Comparison of ENCODE assay signal across 26 cellular contexts in genomic region chr10:24893127-24893526, GRCh38. TPM values are rescaled to one million over a fixed set of nuclear protein-coding genes. Genes with fewer than 3 reads are reported as not detected.
A peak's percentile ranks its signal among the peaks of the same experiment; 100 is the strongest.
DNase-seq lines count a peak whose midpoint lies in the region; ATAC-seq, FAIRE-seq and TF ChIP-seq lines count a peak whose summit lies in the region.
"Had no signal": no experiment of that assay in that cellular context is flagged by ENCODE, and none has a peak within 500 bp of the region (broad histone marks: within the 10 kb centered on the region; RNA-seq: fewer than 3 reads in every experiment).

No MANE protein-coding gene starts in this region.

- H4K8ac ChIP-seq in mesenchymal stem cell (ENCODE audit: low read length) = no peak overlapping the region

- H3K4me3 Mint-ChIP-seq in natural killer cell = no peak overlapping the region
- no peak overlapping the region for H3K4me3 Mint-ChIP-seq in natural killer cell treated with Interleukin-12 subunit alpha and Interleukin-12 subunit beta and Interleukin-15 and Interleukin-18, amount 100 ng/mL, for 72 hours

- no peaks in the 10 kb centered on the region for H3K9me3 ChIP-seq in K562 (replicated peaks; ENCODE audit: control insufficient read depth, insufficient read depth, low read depth, low read length)
- no peaks in the 10 kb centered on the region for H3K9me3 ChIP-seq in gastroesophageal sphincter
- no peaks in the 10 kb centered on the region for H3K9me3 ChIP-seq in mesenchymal stem cell (ENCODE audit: control insufficient read depth, low read length)
- H3K9me3 ChIP-seq: heart right ventricle had no signal

- no peak overlapping the region for H4K91ac ChIP-seq in mesenchymal stem cell (ENCODE audit: low read length)

- H3K18ac ChIP-seq in mesenchymal stem cell (ENCODE audit: low read depth in 1 of 2, low read length in 2 of 2) = no peak overlapping the region

- POLR2A ChIA-PET in K562 (lab: Yijun Ruan, JAX) = no interaction called here

- H3K9ac ChIP-seq in K562 (ENCODE audit: insufficient read depth in 1 of 2, low read depth in 2 of 2, low read length in 2 of 2) (no peak overlapping the region), mesenchymal stem cell (ENCODE audit: low read length) (no peak overlapping the region)

- no peaks in the 10 kb centered on the region for H3K79me1 ChIP-seq in mesenchymal stem cell (replicated peaks; ENCODE audit: low read length, poor library complexity, severe bottlenecking)

- no peak overlapping the region for H2BK15ac ChIP-seq in mesenchymal stem cell (ENCODE audit: low read depth, poor library complexity, severe bottlenecking)

- CTCF ChIA-PET in K562 (lab: Yijun Ruan, JAX; ENCODE audit: low intra/inter-chr PET ratio) = no interaction called here

- TF ChIP-seq RAD21 in K562 (CRISPR knock-in tag; conservative IDR thresholded peaks at IDR 0.05 in 1 of 2, IDR thresholded peaks at IDR 0.05 in 1 of 2) = no peak

- no peak for ATAC-seq in natural killer cell
- ATAC-seq in natural killer cell treated with Interleukin-12 subunit alpha and Interleukin-12 subunit beta and Interleukin-15 and Interleukin-18, amount 100 ng/mL, for 72 hours = no peak
- no peak for ATAC-seq in K562
- ATAC-seq in gastroesophageal sphincter = no peak
- ATAC-seq in GM18498 (IDR thresholded peaks at IDR 0.05; ENCODE audit: unreplicated experiment) = no peak
- ATAC-seq: heart right ventricle, left cardiac atrium had no signal

- H3K27me3 ChIP-seq in K562 (ENCODE audit: control insufficient read depth in 2 of 2, insufficient read depth in 2 of 2, low read length in 2 of 2) = no peaks in the 10 kb centered on the region
- no peaks in the 10 kb centered on the region for H3K27me3 ChIP-seq in gastroesophageal sphincter
- H3K27me3 ChIP-seq in mesenchymal stem cell (ENCODE audit: control insufficient read depth in 1 of 2, insufficient read depth in 1 of 2, low read length in 2 of 2) = no peaks in the 10 kb centered on the region
- H3K27me3 ChIP-seq: heart right ventricle had no signal

- no peak for DNase-seq in natural killer cell
- no peak for DNase-seq in natural killer cell treated with Interleukin-12 subunit alpha and Interleukin-12 subunit beta and Interleukin-15 and Interleukin-18, amount 100 ng/mL, for 72 hours (ENCODE audit: low spot score)
- DNase-seq in K562 (ENCODE audit: extremely low read depth in 1 of 4, low spot score in 3 of 4) = no peak
- peak; percentile 53 for DNase-seq in fibroblast of the aortic adventitia (ENCODE audit: low read depth)
- no peak for DNase-seq in mesenchymal stem cell
- DNase-seq: activated CD4-positive, alpha-beta T cell treated with anti-CD3 and anti-CD28 coated beads, Interleukin-2, amount 50 U/mL, for 48 hours; activated CD4-positive, CD25-positive, alpha-beta regulatory T cell; activated effector memory CD4-positive, alpha-beta T cell treated with Interleukin-2 at 50 U/mL for 16 hours; EL; HCEC 1CT; heart right ventricle; left cardiac atrium; NCI-H1436 treated with DMSO at 0.1 percent for 48 hours; NCI-H510A treated with DMSO at 0.1 percent for 48 hours; nucleus accumbens; PC-9; SHP77; stimulated activated CD4-positive, alpha-beta T cell treated with anti-CD3 and anti-CD28 coated beads, Interleukin-2, amount 100 ng/mL, for 24 hours; substantia nigra; SW 1271 had no signal

- no peaks in the 10 kb centered on the region for H3K27me3 Mint-ChIP-seq in natural killer cell (ENCODE audit: low read depth in 2 of 2)
- H3K27me3 Mint-ChIP-seq in natural killer cell treated with Interleukin-12 subunit alpha and Interleukin-12 subunit beta and Interleukin-15 and Interleukin-18, amount 100 ng/mL, for 72 hours = no peaks in the 10 kb centered on the region

- TF ChIP-seq CTCF in natural killer cell (IDR thresholded peaks at IDR 0.05) = no peak
- no peak for TF ChIP-seq CTCF in K562 (IDR thresholded peaks at IDR 0.05 in 2 of 3, conservative IDR thresholded peaks at IDR 0.05 in 1 of 3; ENCODE audit: insufficient read depth in 2 of 3, low read depth in 1 of 3, low read length in 3 of 3)
- no peak for TF ChIP-seq CTCF in fibroblast of the aortic adventitia (IDR thresholded peaks at IDR 0.05; ENCODE audit: insufficient read depth, low read length)
- no peak for TF ChIP-seq CTCF in gastroesophageal sphincter (IDR thresholded peaks at IDR 0.05)

- H3K9me1 ChIP-seq in K562 (ENCODE audit: control insufficient read depth, insufficient read depth, low read length) = no peaks in the 10 kb centered on the region

- H3K36me3 Mint-ChIP-seq in natural killer cell = no peaks in the 10 kb centered on the region
- no peaks in the 10 kb centered on the region for H3K36me3 Mint-ChIP-seq in natural killer cell treated with Interleukin-12 subunit alpha and Interleukin-12 subunit beta and Interleukin-15 and Interleukin-18, amount 100 ng/mL, for 72 hours

- no peak overlapping the region for H2BK5ac ChIP-seq in mesenchymal stem cell (ENCODE audit: low read depth, low read length, poor library complexity, severe bottlenecking)

- no peak for TF ChIP-seq EP300 in K562 (IDR thresholded peaks at IDR 0.05; ENCODE audit: low read length)
- no peak for TF ChIP-seq EP300 in gastroesophageal sphincter (IDR thresholded peaks at IDR 0.05)

- no peak overlapping the region for H3K4ac ChIP-seq in mesenchymal stem cell (ENCODE audit: low read depth in 1 of 2, low read length in 2 of 2)

- H3K27ac Mint-ChIP-seq in natural killer cell = peak overlapping the region; percentile 7 to 92
- peak overlapping the region in 1 of 2 donors; percentile 4 for H3K27ac Mint-ChIP-seq in natural killer cell treated with Interleukin-12 subunit alpha and Interleukin-12 subunit beta and Interleukin-15 and Interleukin-18, amount 100 ng/mL, for 72 hours

- no peak for FAIRE-seq in K562 (lab: Jason Lieb, UNC)
- FAIRE-seq: endometrium, GM19239 had no signal

- no peaks in the 10 kb centered on the region for H3K36me3 ChIP-seq in K562 (ENCODE audit: control insufficient read depth, insufficient read depth, low read length)
- H3K36me3 ChIP-seq in gastroesophageal sphincter = no peaks in the 10 kb centered on the region
- no peaks in the 10 kb centered on the region for H3K36me3 ChIP-seq in mesenchymal stem cell (ENCODE audit: control insufficient read depth in 1 of 2, insufficient read depth in 2 of 2, low read depth in 1 of 2, low read length in 2 of 2)
- H3K36me3 ChIP-seq: heart right ventricle had no signal

- H3K4me1 Mint-ChIP-seq in natural killer cell = peaks cover 44 to 59% of the 10 kb centered on the region in 2 donors
- H3K4me1 Mint-ChIP-seq in natural killer cell treated with Interleukin-12 subunit alpha and Interleukin-12 subunit beta and Interleukin-15 and Interleukin-18, amount 100 ng/mL, for 72 hours (ENCODE audit: low read depth in 2 of 2) = peaks cover 44 to 46% of the 10 kb centered on the region in 2 donors

- no peak overlapping the region for H3K4me2 ChIP-seq in K562 (ENCODE audit: insufficient read depth, low read length)
- no peak overlapping the region for H3K4me2 ChIP-seq in mesenchymal stem cell (ENCODE audit: low read length, poor library complexity, severe bottlenecking)
- H3K4me2 ChIP-seq: PC-9 had no signal

- no peak overlapping the region for H3K14ac ChIP-seq in mesenchymal stem cell (ENCODE audit: low read length in 2 of 2)

- H3K79me2 ChIP-seq in K562 (ENCODE audit: control insufficient read depth, insufficient read depth, low read length) = no peaks in the 10 kb centered on the region

- no peaks in the 10 kb centered on the region for H3K9me3 Mint-ChIP-seq in natural killer cell
- H3K9me3 Mint-ChIP-seq in natural killer cell treated with Interleukin-12 subunit alpha and Interleukin-12 subunit beta and Interleukin-15 and Interleukin-18, amount 100 ng/mL, for 72 hours = no peaks in the 10 kb centered on the region

- TF ChIP-seq POLR2A in K562 (conservative IDR thresholded peaks at IDR 0.05) (no peak), gastroesophageal sphincter (IDR thresholded peaks at IDR 0.05) (no peak)

- no peak overlapping the region for H2AFZ ChIP-seq in K562 (ENCODE audit: low read depth, low read length)
- no peak overlapping the region for H2AFZ ChIP-seq in mesenchymal stem cell (ENCODE audit: low read depth, low read length)
- H2AFZ ChIP-seq: PC-9 had no signal

- 75% methylated on average over 2 of the region's 2 CpGs for WGBS in K562 (ENCODE audit: insufficient coverage, low coverage, missing lambda C conversion rate)
- 100% methylated on average over 2 of the region's 2 CpGs; no CpG with 5 or more reads in 1 of the 2 donors for WGBS in gastroesophageal sphincter (ENCODE audit: low coverage in 1 of 2), 2 donors
- 100% methylated on average over 2 of the region's 2 CpGs for WGBS in mesenchymal stem cell

- H3K27ac ChIP-seq in K562 (ENCODE audit: extremely low read depth, low read depth, low read length) (no peak overlapping the region), gastroesophageal sphincter (no peak overlapping the region), mesenchymal stem cell (ENCODE audit: low read length, poor library complexity, severe bottlenecking) (no peak overlapping the region)
- H3K27ac ChIP-seq: C4-2B, heart right ventricle, PC-9 had no signal

- no peaks in the 10 kb centered on the region for H4K20me1 ChIP-seq in K562 (replicated peaks; ENCODE audit: control insufficient read depth, insufficient read depth, low read length)

- BruUV-seq in K562 (replicated peaks; lab: Mats Ljungman, UMichigan) = no TSS peak

- H2BK12ac ChIP-seq in mesenchymal stem cell (ENCODE audit: low read length in 2 of 2) = peak overlapping the region in 1 of 2 experiments; percentile 49

- H2AK5ac ChIP-seq in mesenchymal stem cell (ENCODE audit: low read length, severe bottlenecking) = no peak overlapping the region

- no peak overlapping the region for H2BK120ac ChIP-seq in mesenchymal stem cell (ENCODE audit: low read depth, low read length)

- H3K4me1 ChIP-seq in K562 (replicated peaks in 1 of 2; ENCODE audit: control insufficient read depth in 2 of 2, insufficient read depth in 2 of 2, low read length in 2 of 2) = peaks cover 5 to 28% of the 10 kb centered on the region in 2 experiments
- no peaks in the 10 kb centered on the region for H3K4me1 ChIP-seq in gastroesophageal sphincter
- H3K4me1 ChIP-seq in mesenchymal stem cell (ENCODE audit: control insufficient read depth, insufficient read depth, low read depth, low read length) = peaks cover 20% of the 10 kb centered on the region

- H3K4me3 ChIP-seq in K562 (no peak overlapping the region), fibroblast of the aortic adventitia (ENCODE audit: low read depth, low read length) (no peak overlapping the region), gastroesophageal sphincter (no peak overlapping the region), mesenchymal stem cell (ENCODE audit: insufficient read depth in 1 of 2, low read depth in 1 of 2, low read length in 2 of 2) (no peak overlapping the region)
- H3K4me3 ChIP-seq: heart right ventricle, PC-9, skin epidermis had no signal

- in situ Hi-C loops in K562 (cut with MboI) = no loop called here

- intact Hi-C loops in natural killer cell (cut with micrococcal nuclease) (no loop called here), K562 (cut with micrococcal nuclease) (no loop called here)

- no peak overlapping the region for H3K23ac ChIP-seq in mesenchymal stem cell (ENCODE audit: low read length in 2 of 2)

RNA-seq across cellular contexts. Expression of gene PRTFDC1, which starts 59.3 kb away (rescaled TPM):
- total RNA-seq in natural killer cell (1 to 10 TPM; 1.2 to 1.9 (median 1.4) TPM), K562 (2014; rRNA removed) (6.0 and 7.0 TPM in 2 replicates), K562 (2014; rRNA removed; fragmentation: Illumina TruSeq; extraction: Trizol) (10.0 and 14.4 TPM in 2 replicates), K562 (2015; rRNA removed; fragmentation: Illumina TruSeq; extraction: Trizol) (9.4 and 9.5 TPM in 2 replicates), K562 (2021) (7.5 and 8.0 TPM in 2 replicates), fibroblast of the aortic adventitia (ENCODE audit: low replicate concordance) (34.4 and 39.6 TPM in 2 replicates), gastroesophageal sphincter (10 to 100 TPM in 1 of 4 donors, 1 to 10 TPM in 3; 3.2 to 14.6 (median 7.9) TPM)
- total RNA-seq in natural killer cell treated with Interleukin-12 subunit alpha and Interleukin-12 subunit beta and Interleukin-15 and Interleukin-18, amount 100 ng/mL, for 72 hours = under 1 TPM in 1 of 2 donors, not detected in 1; 0.69 TPM
- total RNA-seq in K562 (2011; cell fraction: chromatin; rRNA removed; ENCODE audit: low replicate concordance) = 3.9 and 7.0 TPM in 2 replicates
- 2.5 and 3.3 TPM in 2 replicates for total RNA-seq in K562 (2011; cell fraction: nucleolus; rRNA removed)
- 3.3 and 4.6 TPM in 2 replicates for total RNA-seq in K562 (2011; cell fraction: nucleoplasm; rRNA removed)
- polyA plus RNA-seq in K562 (2011; rRNA removed) (17.4 and 27.6 TPM in 2 replicates), K562 (2014; fragmentation: Illumina TruSeq; extraction: Trizol) (10.7 and 12.5 TPM in 2 replicates), K562 (2014; fragmentation: Nextera tagmentation; extraction: Ambion mirVana) (10 to 100 TPM; 19.0 to 19.7 TPM), K562 (2014; rRNA removed) (9.1 TPM in 2 replicates)
- polyA plus RNA-seq in K562 (2011; cell fraction: cytosol; rRNA removed) = 6.6 and 11.7 TPM in 2 replicates
- 7.0 and 9.7 TPM in 2 replicates for polyA plus RNA-seq in K562 (2011; cell fraction: nucleus; rRNA removed)
- polyA plus RNA-seq in K562 (2012) = 12.9 and 14.9 TPM in 2 replicates
- 24.3 and 33.2 TPM in 2 replicates for polyA minus RNA-seq in K562 (2011; rRNA and poly(A)+ RNA removed)
- polyA minus RNA-seq in K562 (2011; cell fraction: cytosol; rRNA and poly(A)+ RNA removed) = 1.8 and 8.7 TPM in 2 replicates
- polyA minus RNA-seq in K562 (2011; cell fraction: nucleus; rRNA and poly(A)+ RNA removed) = 4.0 and 7.3 TPM in 2 replicates
- polyA plus RNA-seq in mesenchymal stem cell (2013, experiment 1 of 2) = 13.7 TPM
- 14.3 TPM for polyA plus RNA-seq in mesenchymal stem cell (2013, experiment 2 of 2)
